In the genomic region with DNA sequence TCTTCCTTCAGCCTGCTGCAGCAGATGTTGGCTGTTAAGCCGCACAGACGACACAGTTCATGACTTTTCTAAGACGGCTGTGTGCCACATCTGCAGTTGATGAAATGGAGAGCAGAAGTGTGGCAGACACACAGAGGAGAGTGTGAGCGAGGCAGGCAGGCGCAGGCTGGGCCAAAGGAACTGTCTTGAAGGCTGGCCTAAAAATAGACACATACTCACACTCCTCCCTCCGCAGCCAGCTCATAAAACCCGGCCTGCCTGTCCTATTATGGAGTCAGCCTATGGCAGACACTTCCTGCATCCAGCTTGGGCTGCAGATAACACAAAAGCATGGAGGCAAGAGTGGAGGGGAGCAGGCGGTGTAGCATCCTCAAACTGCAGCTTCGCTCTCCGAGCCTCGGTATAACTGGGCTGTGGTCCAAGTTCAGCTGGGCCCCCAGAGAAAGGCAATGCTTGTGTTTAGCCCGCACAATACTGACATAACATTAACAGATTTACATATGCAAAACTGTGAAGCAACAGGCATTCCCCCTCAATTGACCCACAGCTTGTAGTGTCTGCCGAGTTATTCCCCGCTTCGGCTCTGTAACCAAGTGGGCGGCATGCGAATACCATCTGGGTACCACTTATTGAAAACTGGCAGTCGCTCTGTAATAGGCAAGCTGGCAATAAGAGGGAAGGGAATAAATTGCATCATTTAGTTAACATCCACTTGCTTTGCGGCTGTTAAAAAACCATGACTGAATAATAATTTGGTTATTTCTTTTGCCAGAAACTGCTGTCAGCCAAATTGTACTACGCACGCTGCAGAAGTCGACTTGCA, we compare ENCODE assay signal across 8 cellular contexts. TPM values are rescaled to one million over a fixed set of nuclear protein-coding genes. Genes with fewer than 3 reads are reported as not detected.
DNase-seq lines count a peak whose midpoint lies in the region; ATAC-seq and TF ChIP-seq lines count a peak whose summit lies in the region.

No MANE protein-coding gene starts in this region.

- DNase-seq in Daoy (ENCODE audit: low read depth) (peak; percentile 85), HCEC 1CT (peak; percentile 87), NCI-H526 (lab: John Stamatoyannopoulos, UW) (peak; percentile 76 to 86), caudate nucleus (lab: John Stamatoyannopoulos, UW) (peak in 57 of 61 donors; percentile 13 to 91 (median 61)), left kidney (ENCODE audit: low read depth, low spot score) (peak; percentile 91), thoracic aorta (ENCODE audit: low spot score) (peak; percentile 67), ACHN (no peak)

- peaks cover 28 to 42% of the 10 kb centered on the region in 2 donors for H3K4me1 ChIP-seq in thoracic aorta (ENCODE audit: control insufficient read depth in 1 of 2, low read depth in 2 of 2)

- ATAC-seq in thoracic aorta (ENCODE audit: insufficient number of reproducible peaks, low FRiP score, low read depth) (peak; percentile 93), HG03039 (IDR thresholded peaks at IDR 0.05; ENCODE audit: unreplicated experiment) (no peak)

- no peaks in the 10 kb centered on the region for H3K9me3 ChIP-seq in thoracic aorta

- H3K27me3 ChIP-seq in thoracic aorta (replicated peaks; ENCODE audit: insufficient read depth): no peaks in the 10 kb centered on the region

- peak overlapping the region; percentile 31 for H3K27ac ChIP-seq in caudate nucleus (ENCODE audit: low read depth, low read length)
- peak overlapping the region; percentile 80 to 91 for H3K27ac ChIP-seq in thoracic aorta

- peak overlapping the region; percentile 70 for H3K4me3 ChIP-seq in thoracic aorta

- H3K36me3 ChIP-seq in thoracic aorta: no peaks in the 10 kb centered on the region

- TF ChIP-seq CTCF in thoracic aorta (IDR thresholded peaks at IDR 0.05): no peak

- in situ Hi-C loops in ACHN (cut with HindIII; ENCODE audit: low pct_ligation_motif_present, low pct_unique_long_range_greater_than_20kb, low sequenced_read_pairs): no loop called here

RNA-seq across cellular contexts. Expression of gene FOXP1, which starts 40.8 kb away (rescaled TPM):
- 34.3 and 42.6 TPM in 2 replicates for total RNA-seq in Daoy (2014; rRNA removed; shearing (Covaris generic))
- total RNA-seq in thoracic aorta: 100 to 1,000 TPM; 176 to 255 TPM
